ENCODE assay signal across 23 cellular contexts in the genomic region with DNA sequence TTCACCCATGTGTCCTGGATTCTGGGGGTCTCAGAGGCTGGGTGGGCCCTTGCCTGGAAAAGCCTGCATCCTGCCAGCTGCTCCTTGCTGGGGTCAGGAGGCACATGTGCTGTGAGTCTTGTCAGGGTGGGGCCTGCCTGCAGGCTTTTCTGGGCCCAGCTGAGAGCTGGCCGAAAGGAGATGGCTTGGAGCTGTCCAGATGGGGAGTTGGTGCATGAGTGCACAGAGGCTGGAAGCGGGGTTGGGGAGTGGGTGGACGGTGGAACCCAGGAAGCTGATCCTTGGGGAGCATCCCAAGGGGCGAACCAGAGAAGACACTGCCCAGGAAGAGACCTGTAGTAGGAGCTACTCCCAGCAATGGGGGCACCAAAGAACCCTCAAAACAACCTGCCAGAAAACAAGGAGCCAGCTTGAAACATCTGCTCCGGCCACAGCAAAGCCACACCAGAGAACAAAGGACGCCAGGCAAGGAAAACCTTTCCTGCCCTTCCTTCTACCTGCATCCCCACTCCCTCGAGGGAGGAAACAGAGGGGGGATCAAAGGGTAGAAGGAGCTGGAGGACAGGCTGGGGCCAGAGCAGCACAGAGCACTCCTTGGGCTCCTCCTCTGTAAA. TPM values are rescaled to one million over a fixed set of nuclear protein-coding genes. Genes with fewer than 3 reads are reported as not detected.
DNase-seq lines count a peak whose midpoint lies in the region; ATAC-seq and TF ChIP-seq lines count a peak whose summit lies in the region.
"Had no signal": no experiment of that assay in that cellular context is flagged by ENCODE, and none has a peak within 500 bp of the region (broad histone marks: within the 10 kb centered on the region; RNA-seq: fewer than 3 reads in every experiment).

No MANE protein-coding gene starts in this region.

- H3K4me1 ChIP-seq in colonic mucosa (peaks cover 7% of the 10 kb centered on the region), mucosa of stomach (ENCODE audit: control insufficient read depth, insufficient read depth, low read length) (peaks cover 36% of the 10 kb centered on the region)
- H3K4me1 ChIP-seq: HAP-1, psoas muscle had no signal

- peak overlapping the region; percentile 44 to 87 for H3K9ac ChIP-seq in colonic mucosa (ENCODE audit: low read depth in 2 of 2, low read length in 2 of 2)
- peak overlapping the region; percentile 3 for H3K9ac ChIP-seq in mucosa of stomach (ENCODE audit: low read length)
- H3K9ac ChIP-seq: KMS-11 had no signal

- H3K36me3 Mint-ChIP-seq in activated T-helper 1 cell treated with anti-CD3 and anti-CD28 coated beads, Interleukin-12 subunit alpha, Interleukin-12 subunit beta, Interleukin-2, Interleukin-4 antibody, amounts not matched to agents 30 ng/mL and 10 ng/mL and 1 ng/mL, durations not matched to agents 14 hours and 24 hours and 36 hours (ENCODE audit: low read depth): no peaks in the 10 kb centered on the region
- H3K36me3 Mint-ChIP-seq: CD8-positive, alpha-beta T cell; naive thymus-derived CD8-positive, alpha-beta T cell; WTC11 had no signal

- no peak overlapping the region for H3K27ac Mint-ChIP-seq in activated T-helper 1 cell treated with anti-CD3 and anti-CD28 coated beads, Interleukin-12 subunit alpha, Interleukin-12 subunit beta, Interleukin-2, Interleukin-4 antibody, amounts not matched to agents 30 ng/mL and 10 ng/mL and 1 ng/mL, durations not matched to agents 14 hours and 24 hours and 36 hours
- H3K27ac Mint-ChIP-seq: activated CD4-positive, alpha-beta T cell treated with anti-CD3 and anti-CD28 coated beads, Interleukin-2, amount 10 ng/mL, durations not matched to agents 24 days and 14 days; CD8-positive, alpha-beta T cell; naive thymus-derived CD8-positive, alpha-beta T cell; WTC11 had no signal

- intact Hi-C loops in Right ventricle myocardium superior (cut with DNase I): loop anchor here (5.0 kb wide), 1 partner anchor 171 kb away; no protein-coding TSS in a partner anchor
- intact Hi-C loops in cardiac septum (cut with DNase I): loop anchor here (5.0 kb wide), 2 partner anchors 171 to 261 kb away; no protein-coding TSS in a partner anchor
- intact Hi-C loops in colonic mucosa (cut with DNase I): loop anchor here (10.0 kb wide), 2 partner anchors 59 to 189 kb away; no protein-coding TSS in a partner anchor
- intact Hi-C loops in activated T-helper 1 cell treated with anti-CD3 and anti-CD28 coated beads, Interleukin-12 subunit alpha, Interleukin-12 subunit beta, Interleukin-2, Interleukin-4 antibody, amounts not matched to agents 30 ng/mL and 10 ng/mL and 1 ng/mL, durations not matched to agents 14 hours and 24 hours and 36 hours (cut with micrococcal nuclease): loop anchor here (5.0 kb wide), 1 partner anchor 66 kb away; no protein-coding TSS in a partner anchor

- ATAC-seq in Right ventricle myocardium superior (ENCODE audit: poor library complexity): peak; percentile 25
- ATAC-seq: CD8-positive, alpha-beta T cell had no signal

- H3K4me3 ChIP-seq in colonic mucosa: no peak overlapping the region
- H3K4me3 ChIP-seq in mucosa of stomach (ENCODE audit: low read length): no peak overlapping the region
- H3K4me3 ChIP-seq: esophagus muscularis mucosa, HAP-1, MG63, psoas muscle had no signal

- peaks cover 19% of the 10 kb centered on the region for H3K4me1 Mint-ChIP-seq in activated T-helper 1 cell treated with anti-CD3 and anti-CD28 coated beads, Interleukin-12 subunit alpha, Interleukin-12 subunit beta, Interleukin-2, Interleukin-4 antibody, amounts not matched to agents 30 ng/mL and 10 ng/mL and 1 ng/mL, durations not matched to agents 14 hours and 24 hours and 36 hours (ENCODE audit: low read depth)

- H3K36me3 ChIP-seq in colonic mucosa (no peaks in the 10 kb centered on the region), mucosa of stomach (ENCODE audit: control insufficient read depth, insufficient read depth, low read length) (no peaks in the 10 kb centered on the region)
- H3K36me3 ChIP-seq: esophagus muscularis mucosa, HAP-1, MG63 had no signal

- H3K27me3 ChIP-seq in colonic mucosa: no peaks in the 10 kb centered on the region
- H3K27me3 ChIP-seq in mucosa of stomach (ENCODE audit: control insufficient read depth, insufficient read depth, low read length): no peaks in the 10 kb centered on the region
- H3K27me3 ChIP-seq: MG63 had no signal

- DNase-seq in Right ventricle myocardium superior (no peak), cardiac septum (ENCODE audit: low spot score) (no peak), colonic mucosa (no peak), C1 segment of cervical spinal cord (lab: John Stamatoyannopoulos, UW) (no peak), activated gamma-delta T cell treated with Interleukin-2 at 50 U/mL for 16 hours (no peak), HCEC 1CT (no peak)
- no peak for DNase-seq in activated T-helper 1 cell treated with anti-CD3 and anti-CD28 coated beads, Interleukin-12 subunit alpha, Interleukin-12 subunit beta, Interleukin-2, Interleukin-4 antibody, amounts not matched to agents 30 ng/mL and 10 ng/mL and 1 ng/mL, durations not matched to agents 14 hours and 24 hours and 36 hours (ENCODE audit: low spot score)
- DNase-seq: activated T-cell treated with anti-CD3 and anti-CD28 coated beads for 4 hours; central memory CD4-positive, alpha-beta T cell; occipital lobe; stimulated activated naive CD4-positive, alpha-beta T cell; SW 1271 had no signal

- TF ChIP-seq CTCF in colonic mucosa (IDR thresholded peaks at IDR 0.05): no peak

- H3K27me3 Mint-ChIP-seq in activated T-helper 1 cell treated with anti-CD3 and anti-CD28 coated beads, Interleukin-12 subunit alpha, Interleukin-12 subunit beta, Interleukin-2, Interleukin-4 antibody, amounts not matched to agents 30 ng/mL and 10 ng/mL and 1 ng/mL, durations not matched to agents 14 hours and 24 hours and 36 hours (ENCODE audit: insufficient read depth): no peaks in the 10 kb centered on the region
- H3K27me3 Mint-ChIP-seq: activated CD4-positive, alpha-beta T cell treated with anti-CD3 and anti-CD28 coated beads, Interleukin-2, amount 10 ng/mL, durations not matched to agents 24 days and 14 days had no signal

- no peaks in the 10 kb centered on the region for H3K9me3 Mint-ChIP-seq in activated T-helper 1 cell treated with anti-CD3 and anti-CD28 coated beads, Interleukin-12 subunit alpha, Interleukin-12 subunit beta, Interleukin-2, Interleukin-4 antibody, amounts not matched to agents 30 ng/mL and 10 ng/mL and 1 ng/mL, durations not matched to agents 14 hours and 24 hours and 36 hours
- H3K9me3 Mint-ChIP-seq: activated CD4-positive, alpha-beta T cell treated with anti-CD3 and anti-CD28 coated beads, Interleukin-2, amount 10 ng/mL, durations not matched to agents 24 days and 14 days; CD8-positive, alpha-beta T cell; naive thymus-derived CD8-positive, alpha-beta T cell; WTC11 had no signal

- no peak overlapping the region for H3K4me3 Mint-ChIP-seq in activated T-helper 1 cell treated with anti-CD3 and anti-CD28 coated beads, Interleukin-12 subunit alpha, Interleukin-12 subunit beta, Interleukin-2, Interleukin-4 antibody, amounts not matched to agents 30 ng/mL and 10 ng/mL and 1 ng/mL, durations not matched to agents 14 hours and 24 hours and 36 hours
- H3K4me3 Mint-ChIP-seq: activated CD4-positive, alpha-beta T cell treated with anti-CD3 and anti-CD28 coated beads, Interleukin-2, amount 10 ng/mL, durations not matched to agents 24 days and 14 days; CD8-positive, alpha-beta T cell; WTC11 had no signal

- H3K9me3 ChIP-seq in colonic mucosa (no peaks in the 10 kb centered on the region), mucosa of stomach (ENCODE audit: control insufficient read depth, low read length) (no peaks in the 10 kb centered on the region)
- H3K9me3 ChIP-seq: esophagus muscularis mucosa, HAP-1, MG63, psoas muscle had no signal

- H3K27ac ChIP-seq in colonic mucosa: peak overlapping the region; percentile 91
- H3K27ac ChIP-seq: esophagus muscularis mucosa, HL-60, KMS-11, psoas muscle had no signal

RNA-seq across cellular contexts. Expression of gene KCTD17, which starts 8.2 kb away (rescaled TPM):
- total RNA-seq in Right ventricle myocardium superior: 8.9 TPM
- total RNA-seq in cardiac septum: 50.2 TPM
- total RNA-seq in colonic mucosa: 10 to 100 TPM; 25.4 to 39.9 TPM
- 65.4 and 68.1 TPM in 2 replicates for total RNA-seq in activated T-helper 1 cell treated with anti-CD3 and anti-CD28 coated beads, Interleukin-12 subunit alpha, Interleukin-12 subunit beta, Interleukin-2, Interleukin-4 antibody, amounts not matched to agents 30 ng/mL and 10 ng/mL and 1 ng/mL, durations not matched to agents 14 hours and 24 hours and 36 hours

RNA-seq across cellular contexts. Expression of gene MPST, which starts 23.8 kb away (rescaled TPM):
- total RNA-seq in Right ventricle myocardium superior (60.3 TPM), cardiac septum (33.5 TPM), colonic mucosa (100 to 1,000 TPM; 217 to 259 TPM)
- 18.0 and 20.1 TPM in 2 replicates for total RNA-seq in activated T-helper 1 cell treated with anti-CD3 and anti-CD28 coated beads, Interleukin-12 subunit alpha, Interleukin-12 subunit beta, Interleukin-2, Interleukin-4 antibody, amounts not matched to agents 30 ng/mL and 10 ng/mL and 1 ng/mL, durations not matched to agents 14 hours and 24 hours and 36 hours

RNA-seq across cellular contexts. Expression of gene TST, which starts 24.1 kb away (rescaled TPM):
- total RNA-seq in Right ventricle myocardium superior: 63.5 TPM
- 29.7 TPM for total RNA-seq in cardiac septum
- 100 to 1,000 TPM; 410 to 474 TPM for total RNA-seq in colonic mucosa
- 6.9 and 8.2 TPM in 2 replicates for total RNA-seq in activated T-helper 1 cell treated with anti-CD3 and anti-CD28 coated beads, Interleukin-12 subunit alpha, Interleukin-12 subunit beta, Interleukin-2, Interleukin-4 antibody, amounts not matched to agents 30 ng/mL and 10 ng/mL and 1 ng/mL, durations not matched to agents 14 hours and 24 hours and 36 hours
- total RNA-seq: CD8-positive, alpha-beta T cell; naive thymus-derived CD8-positive, alpha-beta T cell had no signal
